Comparison of ENCODE assay signal across 14 cellular contexts in the genomic region with DNA sequence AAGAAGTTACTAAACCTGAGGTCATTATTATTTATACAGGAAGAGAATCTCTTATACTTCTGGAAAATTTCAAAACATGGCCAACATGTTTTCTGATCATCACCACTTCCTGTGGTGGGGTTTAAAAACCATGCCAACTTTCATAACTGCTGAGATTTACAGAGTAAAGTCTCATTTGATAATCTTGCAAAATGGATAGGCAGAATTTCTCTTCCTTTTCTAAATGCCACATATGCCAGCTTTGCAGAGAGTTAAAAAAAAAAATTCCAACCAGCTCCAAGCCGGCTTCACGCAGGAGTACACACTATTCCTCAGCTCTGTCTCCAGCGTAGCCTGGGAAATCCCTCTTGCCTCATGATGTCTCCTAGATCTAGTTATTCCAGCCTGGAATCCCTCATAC.
DNase-seq lines count a peak whose midpoint lies in the region; ATAC-seq, FAIRE-seq and TF ChIP-seq lines count a peak whose summit lies in the region.
"Had no signal": no experiment of that assay in that cellular context is flagged by ENCODE, and none has a peak within 500 bp of the region (broad histone marks: within the 10 kb centered on the region; RNA-seq: fewer than 3 reads in every experiment).

No MANE protein-coding gene starts in this region.

- CTCF ChIA-PET in PC-9 (lab: Charles Lee) = no interaction called here

- DNase-seq in LHCN-M2 (ENCODE audit: low read depth) = peak; percentile 70
- DNase-seq in astrocyte of the spinal cord (ENCODE audit: low read depth, low spot score) = peak; percentile 39
- no peak for DNase-seq in kidney
- DNase-seq in stromal cell of bone marrow (ENCODE audit: low read depth) = peak; percentile 34
- DNase-seq in cerebellum (ENCODE audit: low spot score) = no peak
- DNase-seq in PC-9 = no peak
- DNase-seq: activated CD8-positive, alpha-beta memory T cell treated with anti-CD3 and anti-CD28 coated beads, Interleukin-2, amount 10 ng/mL, durations not matched to agents 7 days and 5 days; foreskin keratinocyte; Karpas-422; NCI-H524 treated with DMSO at 0.1 percent for 48 hours; stimulated activated CD4-positive, alpha-beta T cell treated with anti-CD3 and anti-CD28 coated beads, Interleukin-12 subunit alpha, Interleukin-12 subunit beta, amount 100 ng/mL, for 4 hours had no signal

- no peaks in the 10 kb centered on the region for H3K27me3 ChIP-seq in PC-9 (ENCODE audit: insufficient read depth, low read depth)
- H3K27me3 ChIP-seq: foreskin keratinocyte had no signal

- TF ChIP-seq CTCF in astrocyte of the spinal cord (IDR thresholded peaks at IDR 0.05; ENCODE audit: low read depth, low read length) (no peak), kidney (IDR thresholded peaks at IDR 0.05; ENCODE audit: borderline replicate concordance, extremely low read depth, insufficient read depth) (no peak), PC-9 (conservative IDR thresholded peaks at IDR 0.05) (no peak)

- H3K27ac ChIP-seq in kidney (ENCODE audit: low read depth in 2 of 2, low read length in 2 of 2) = no peak overlapping the region
- H3K27ac ChIP-seq in PC-9 = no peak overlapping the region
- H3K27ac ChIP-seq: foreskin keratinocyte had no signal

- ATAC-seq in HG03280 (IDR thresholded peaks at IDR 0.05; ENCODE audit: unreplicated experiment) = no peak
- ATAC-seq: activated CD8-positive, alpha-beta memory T cell treated with anti-CD3 and anti-CD28 coated beads, Interleukin-2, amount 10 ng/mL, durations not matched to agents 7 days and 5 days; foreskin keratinocyte had no signal

- H3K9me3 ChIP-seq in kidney (ENCODE audit: control insufficient read depth in 1 of 2, low read length in 2 of 2) = no peaks in the 10 kb centered on the region
- no peaks in the 10 kb centered on the region for H3K9me3 ChIP-seq in PC-9 (ENCODE audit: insufficient read depth, low read depth)

- peaks cover 0 to 3% of the 10 kb centered on the region in 2 donors for H3K4me1 ChIP-seq in kidney (ENCODE audit: control insufficient read depth in 1 of 2, insufficient read depth in 1 of 2, low read depth in 1 of 2, low read length in 2 of 2)
- peaks cover 24% of the 10 kb centered on the region for H3K4me1 ChIP-seq in PC-9 (replicated peaks; ENCODE audit: insufficient read depth)

- in situ Hi-C loops in astrocyte of the spinal cord (cut with HindIII; ENCODE audit: low sequenced_read_pairs) = no loop called here

- peaks cover 14% of the 10 kb centered on the region for H3F3A ChIP-seq in PC-9 (ENCODE audit: insufficient read depth, low read depth)

- H3K9ac ChIP-seq in kidney (ENCODE audit: low read length in 2 of 2) = no peak overlapping the region

- intact Hi-C loops in kidney (cut with DNase I) (no loop called here), PC-9 (cut with micrococcal nuclease; ENCODE audit: unreplicated experiment) (no loop called here)

- H4K20me1 ChIP-seq in PC-9 (ENCODE audit: insufficient read depth) = no peaks in the 10 kb centered on the region

- H3K79me2 ChIP-seq in PC-9 (ENCODE audit: low read depth) = no peaks in the 10 kb centered on the region

- H3K4me3 ChIP-seq in astrocyte of the spinal cord (ENCODE audit: low read depth, low read length) (no peak overlapping the region), kidney (ENCODE audit: low read length in 2 of 2) (no peak overlapping the region), PC-9 (no peak overlapping the region)

- H3K36me3 ChIP-seq in kidney (ENCODE audit: control insufficient read depth in 1 of 2, insufficient read depth in 2 of 2, low read length in 2 of 2) (no peaks in the 10 kb centered on the region), PC-9 (ENCODE audit: low read depth) (no peaks in the 10 kb centered on the region)

- FAIRE-seq in kidney (lab: Jason Lieb, UNC) = peak; percentile 23
- FAIRE-seq: G401.6, H1 had no signal

- no TSS peak for BruUV-seq in PC-9 (replicated peaks; lab: Mats Ljungman, UMichigan)

- H2AFZ ChIP-seq in PC-9 = no peak overlapping the region

- H3K4me2 ChIP-seq in PC-9 = no peak overlapping the region

- POLR2A ChIA-PET in PC-9 (lab: Charles Lee; ENCODE audit: unreplicated experiment) = no interaction called here

- H3K9me2 ChIP-seq in PC-9 (ENCODE audit: insufficient read depth) = no peaks in the 10 kb centered on the region

Comparison
In these comparisons a context has a peak if more than half of its experiments do, and no peak if none do; other contexts are left out.
1. DNase-seq: peak in LHCN-M2 (single experiment), astrocyte of the spinal cord (single experiment) and stromal cell of bone marrow (single experiment); none in kidney (single experiment), cerebellum (single experiment) and PC-9 (0 of 2).